Comparison of ENCODE assay signal across 22 cellular contexts in genomic region chr14:88541324-88541723, GRCh38. TPM values are rescaled to one million over a fixed set of nuclear protein-coding genes. Genes with fewer than 3 reads are reported as not detected.
"Had no signal": no experiment of that assay in that cellular context is flagged by ENCODE, and none has a peak within 500 bp of the region (broad histone marks: within the 10 kb centered on the region; RNA-seq: fewer than 3 reads in every experiment).

No MANE protein-coding gene starts in this region.

- H3K4me1 ChIP-seq: prostate gland, spleen had no signal

- H3K27ac ChIP-seq: body of pancreas, esophagus squamous epithelium, gastroesophageal sphincter, heart left ventricle, left lung, ovary, prostate gland, spleen had no signal

- H3K36me3 ChIP-seq: ovary, prostate gland, spleen had no signal

- H3K4me3 ChIP-seq: body of pancreas, esophagus squamous epithelium, gastroesophageal sphincter, heart left ventricle, left lung, lung, ovary, prostate gland, right atrium auricular region, spleen had no signal

- H3K27me3 ChIP-seq: body of pancreas, esophagus squamous epithelium, gastroesophageal sphincter, heart left ventricle, left lung, ovary, right atrium auricular region, spleen had no signal

- ATAC-seq: body of pancreas; effector memory CD8-positive, alpha-beta T cell; gastroesophageal sphincter; left lung; natural killer cell treated with Interleukin-12 subunit alpha and Interleukin-12 subunit beta and Interleukin-15 and Interleukin-18, amount 100 ng/mL, for 72 hours; stimulated activated naive CD8-positive, alpha-beta T cell treated with anti-CD3 and anti-CD28 coated beads, Interleukin-15, Interleukin-2, amounts not matched to agents 100 U/mL and 50 U/mL, for 24 hours; WTC11 had no signal

- H3K9me3 ChIP-seq: body of pancreas, esophagus squamous epithelium, gastroesophageal sphincter, heart left ventricle, left lung, ovary, prostate gland, right atrium auricular region, spleen had no signal

- DNase-seq: activated gamma-delta T cell treated with Interleukin-2 at 50 U/mL for 16 hours; activated T-cell treated with anti-CD3 and anti-CD28 coated beads, Interleukin-2, amount 50 U/mL, for 1 hour; anterior cingulate cortex; body of pancreas; caudate nucleus; effector memory CD8-positive, alpha-beta T cell; esophagus squamous epithelium; heart left ventricle; islet precursor cell; left lung; ovary; spleen; stimulated activated CD4-positive, alpha-beta T cell treated with anti-CD3 and anti-CD28 coated beads, Interleukin-4, amount 100 ng/mL, for 24 hours; stimulated activated naive CD8-positive, alpha-beta T cell treated with anti-CD3 and anti-CD28 coated beads, Interleukin-15, Interleukin-2, amounts not matched to agents 100 U/mL and 50 U/mL, for 24 hours; T-helper 9 cell had no signal

RNA-seq across cellular contexts. Expression of gene PTPN21, which starts 13.5 kb away (rescaled TPM):
- total RNA-seq: T-helper 1 cell treated with Interleukin-12 subunit alpha and Interleukin-12 subunit beta and Interleukin-4 antibody, amounts not matched to agents 30 ng/mL and 1 ng/mL, for 36 hours had no signal
